Comparison of ENCODE assay signal across 8 cellular contexts in genomic region chr18:49561127-49561376, GRCh38. TPM values are rescaled to one million over a fixed set of nuclear protein-coding genes. Genes with fewer than 3 reads are reported as not detected.
DNase-seq lines count a peak whose midpoint lies in the region; ATAC-seq, FAIRE-seq and TF ChIP-seq lines count a peak whose summit lies in the region.

No MANE protein-coding gene starts in this region.

- H3K4me1 ChIP-seq in OCI-LY7 (ENCODE audit: insufficient read depth, low read length, poor library complexity, severe bottlenecking) (no peaks in the 10 kb centered on the region), esophagus (ENCODE audit: control insufficient read depth in 2 of 2, insufficient read depth in 2 of 2, low read length in 1 of 2) (peaks cover 3 to 22% of the 10 kb centered on the region in 2 donors), pancreas (peaks cover 0 to 24% (median 0%) of the 10 kb centered on the region in 3 donors)

- peaks cover 52% of the 10 kb centered on the region for H3K36me3 Mint-ChIP-seq in Calu3 (ENCODE audit: insufficient read depth, unreplicated experiment)

- H3K9me2 ChIP-seq in OCI-LY7 (ENCODE audit: insufficient read depth, low read length) = no peaks in the 10 kb centered on the region

- H3K27me3 Mint-ChIP-seq in Calu3 (ENCODE audit: unreplicated experiment) = no peaks in the 10 kb centered on the region

- no peaks in the 10 kb centered on the region for H3K36me3 ChIP-seq in OCI-LY7 (ENCODE audit: insufficient read depth, low read length)
- H3K36me3 ChIP-seq in esophagus (ENCODE audit: control insufficient read depth in 2 of 2, insufficient read depth in 2 of 2, low read length in 1 of 2) = no peaks in the 10 kb centered on the region
- no peaks in the 10 kb centered on the region for H3K36me3 ChIP-seq in pancreas

- H3K27ac Mint-ChIP-seq in Calu3 (ENCODE audit: unreplicated experiment) = peak overlapping the region; percentile 77

- H3K4me3 Mint-ChIP-seq in Calu3 (ENCODE audit: low read depth, unreplicated experiment) = peak overlapping the region; percentile 91

- CTCF ChIA-PET in Calu3 (lab: Charles Lee) = interaction anchor here (0.6 to 2.3 kb wide), 6 partner anchors 50 to 297 kb away, joined by 3 to 13 read pairs (median 5); no protein-coding TSS in a partner anchor
- CTCF ChIA-PET in OCI-LY7 (lab: Charles Lee; ENCODE audit: unreplicated experiment) = no interaction called here

- H3K4me3 ChIP-seq in OCI-LY7 (ENCODE audit: low read depth, low read length, poor library complexity, severe bottlenecking) = no peak overlapping the region
- H3K4me3 ChIP-seq in esophagus (ENCODE audit: low read depth in 1 of 2, low read length in 2 of 2) = peak overlapping the region; percentile 13 to 17
- peak overlapping the region; percentile 4 to 45 (median 26) for H3K4me3 ChIP-seq in pancreas

- peaks cover 0 to 4% of the 10 kb centered on the region in 2 donors for H3K27me3 ChIP-seq in esophagus (ENCODE audit: control insufficient read depth in 1 of 2, insufficient read depth in 2 of 2, low read length in 2 of 2)
- peaks cover 0 to 3% (median 0%) of the 10 kb centered on the region in 4 donors for H3K27me3 ChIP-seq in pancreas

- WGBS in esophagus, 2 donors = 2 to 4% methylated on average over 17 of the region's 17 CpGs
- 1 to 4% methylated on average over 17 of the region's 17 CpGs for WGBS in pancreas, 2 donors

- H3K27ac ChIP-seq in OCI-LY7 (ENCODE audit: low read depth, low read length, poor library complexity, severe bottlenecking) (no peak overlapping the region), esophagus (ENCODE audit: low read depth in 2 of 2, low read length in 1 of 2) (no peak overlapping the region), pancreas (no peak overlapping the region)

- intact Hi-C loops in Calu3 (cut with micrococcal nuclease; ENCODE audit: unreplicated experiment) (loop anchor here (5.0 kb wide), 2 partner anchors 161 to 226 kb away; no protein-coding TSS in a partner anchor), OCI-LY7 (cut with micrococcal nuclease; ENCODE audit: unreplicated experiment) (no loop called here), pancreas (cut with DNase I) (loop anchor here in 2 of 3 donors (10.0 kb wide), 2 partner anchors 204 to 294 kb away; no protein-coding TSS in a partner anchor)

- POLR2A ChIA-PET in OCI-LY7 (lab: Charles Lee) = no interaction called here

- peak in 1 of 4 donors; percentile 22 for ATAC-seq in pancreas
- ATAC-seq in HG03342 (IDR thresholded peaks at IDR 0.05; ENCODE audit: unreplicated experiment) = no peak
- no peak for ATAC-seq in GM18520 (IDR thresholded peaks at IDR 0.05; ENCODE audit: unreplicated experiment)
- ATAC-seq in HG02678 (IDR thresholded peaks at IDR 0.05; ENCODE audit: unreplicated experiment) = no peak

- H2AFZ ChIP-seq in OCI-LY7 (ENCODE audit: low read length) = no peak overlapping the region

- no peak for DNase-seq in Calu3
- no peak for DNase-seq in OCI-LY7 (ENCODE audit: low spot score)
- DNase-seq in pancreas = no peak
- DNase-seq in T1000 (lab: John Stamatoyannopoulos, UW) = no peak

- TF ChIP-seq CTCF in Calu3 (IDR thresholded peaks at IDR 0.05; ENCODE audit: unreplicated experiment) = no peak
- TF ChIP-seq CTCF in OCI-LY7 (conservative IDR thresholded peaks at IDR 0.05; ENCODE audit: low read length) = no peak
- TF ChIP-seq CTCF in pancreas (IDR thresholded peaks at IDR 0.05) = no peak

- FAIRE-seq in pancreas (lab: Jason Lieb, UNC) = no peak

- no TSS peak for BruUV-seq in Calu3 (replicated peaks; lab: Mats Ljungman, UMichigan)
- BruUV-seq in OCI-LY7 (replicated peaks; lab: Mats Ljungman, UMichigan) = no TSS peak

- no peaks in the 10 kb centered on the region for H4K20me1 ChIP-seq in OCI-LY7 (ENCODE audit: insufficient read depth, low read length)

- no peaks in the 10 kb centered on the region for H3K79me2 ChIP-seq in OCI-LY7 (ENCODE audit: insufficient read depth, low read depth, low read length)

- H3K9me3 Mint-ChIP-seq in Calu3 (ENCODE audit: low read depth, unreplicated experiment) = no peaks in the 10 kb centered on the region

- no peaks in the 10 kb centered on the region for H3K9me3 ChIP-seq in OCI-LY7 (ENCODE audit: low read length)
- H3K9me3 ChIP-seq in esophagus (ENCODE audit: control insufficient read depth in 2 of 2, insufficient read depth in 1 of 2, low read depth in 1 of 2, low read length in 1 of 2) = no peaks in the 10 kb centered on the region
- H3K9me3 ChIP-seq in pancreas = no peaks in the 10 kb centered on the region

- peak overlapping the region; percentile 47; the same call in 1 of the 2 replicates for H3K4me2 ChIP-seq in OCI-LY7 (ENCODE audit: low read length)

- peaks cover 16% of the 10 kb centered on the region for H3K4me1 Mint-ChIP-seq in Calu3 (ENCODE audit: low read depth, unreplicated experiment)

RNA-seq across cellular contexts. Expression of gene LIPG, which starts 0.8 kb away (rescaled TPM):
- total RNA-seq in Calu3 (2022) = 36.6 and 44.0 TPM in 2 replicates
- not detected in 2 replicates for total RNA-seq in OCI-LY7 (2014; rRNA removed; shearing (Covaris generic))
- not detected in 2 replicates for total RNA-seq in OCI-LY7 (2022)
- 1 to 10 TPM in 1 of 2 donors, under 1 TPM in 1; 0.47 to 1.4 TPM for polyA plus RNA-seq in esophagus
- 1 to 10 TPM in 4 of 6 donors, under 1 TPM in 2; 0.39 to 8.2 (median 1.2) TPM for total RNA-seq in pancreas
- polyA plus RNA-seq in pancreas = 1 to 10 TPM in 1 of 2 donors, under 1 TPM in 1; 0.49 to 1.1 TPM
